ENCODE assay signal across 8 cellular contexts in genomic region chr16:67013823-67014640, GRCh38. TPM values are rescaled to one million over a fixed set of nuclear protein-coding genes. Genes with fewer than 3 reads are reported as not detected.
DNase-seq lines count a peak whose midpoint lies in the region; ATAC-seq, FAIRE-seq and TF ChIP-seq lines count a peak whose summit lies in the region.

No MANE protein-coding gene starts in this region.

- peak overlapping the region; percentile 51 for H2BK5ac ChIP-seq in mesenchymal stem cell (ENCODE audit: low read depth, low read length, poor library complexity, severe bottlenecking)

- H3K27ac Mint-ChIP-seq in activated CD8-positive, alpha-beta T cell treated with anti-CD3 and anti-CD28 coated beads, Interleukin-2, amount 10 ng/mL, durations not matched to agents 7 days and 5 days, result peak overlapping the region; percentile 96
- no peak overlapping the region for H3K27ac Mint-ChIP-seq in effector memory CD8-positive, alpha-beta T cell

- peak overlapping the region in 1 of 2 experiments; percentile 92 for H3K4ac ChIP-seq in mesenchymal stem cell (ENCODE audit: low read depth in 1 of 2, low read length in 2 of 2)

- no peaks in the 10 kb centered on the region for H3K4me1 ChIP-seq in A549
- peaks cover 14% of the 10 kb centered on the region for H3K4me1 ChIP-seq in mesenchymal stem cell (ENCODE audit: control insufficient read depth, insufficient read depth, low read depth, low read length)

- peak overlapping the region; percentile 70 for H3K9ac ChIP-seq in mesenchymal stem cell (ENCODE audit: low read length)

- ATAC-seq in A549, result peak; percentile 65 to 66
- ATAC-seq in GM18517 (IDR thresholded peaks at IDR 0.05; ENCODE audit: unreplicated experiment), result peak; percentile 50
- ATAC-seq in activated CD8-positive, alpha-beta T cell treated with anti-CD3 and anti-CD28 coated beads, Interleukin-2, amount 10 ng/mL, durations not matched to agents 7 days and 5 days, result peak; percentile 73
- peak; percentile 61 for ATAC-seq in effector memory CD8-positive, alpha-beta T cell (replicated peaks)

- H3K4me3 Mint-ChIP-seq in activated CD8-positive, alpha-beta T cell treated with anti-CD3 and anti-CD28 coated beads, Interleukin-2, amount 10 ng/mL, durations not matched to agents 7 days and 5 days, result peak overlapping the region; percentile 89
- peak overlapping the region; percentile 76 for H3K4me3 Mint-ChIP-seq in effector memory CD8-positive, alpha-beta T cell

- H2AK5ac ChIP-seq in mesenchymal stem cell (ENCODE audit: low read length, severe bottlenecking), result no peak overlapping the region

- peak overlapping the region in 1 of 2 experiments; percentile 97 for H3K14ac ChIP-seq in mesenchymal stem cell (ENCODE audit: low read length in 2 of 2)

- DNase-seq in A549 (ENCODE audit: low read depth in 1 of 2, low spot score in 1 of 2) (peak in 1 of 2 experiments; percentile 41), NCI-H1694 (lab: John Stamatoyannopoulos, UW) (peak; percentile 10), mesenchymal stem cell (peak; percentile 77), OCI-M2 (lab: John Stamatoyannopoulos, UW; ENCODE audit: unreplicated experiment) (no peak)
- DNase-seq in activated CD8-positive, alpha-beta T cell treated with anti-CD3 and anti-CD28 coated beads, Interleukin-2, amount 10 ng/mL, durations not matched to agents 7 days and 5 days, result peak; percentile 89
- DNase-seq in effector memory CD8-positive, alpha-beta T cell, result peak; percentile 50 to 56 (median 56)
- peak; percentile 56 for DNase-seq in stimulated activated CD8-positive, alpha-beta memory T cell treated with anti-CD3 and anti-CD28 coated beads, Interleukin-12 subunit alpha, Interleukin-12 subunit beta, amount 100 ng/mL, for 24 hours (ENCODE audit: extremely low read depth)

- H2BK120ac ChIP-seq in mesenchymal stem cell (ENCODE audit: low read depth, low read length), result peak overlapping the region; percentile 51

- H2BK15ac ChIP-seq in mesenchymal stem cell (ENCODE audit: low read depth, poor library complexity, severe bottlenecking), result peak overlapping the region; percentile 60

- peak in 1 of 2 experiments; percentile 10; a peak in 1 of 5 replicates for TF ChIP-seq RAD21 in A549 (conservative IDR thresholded peaks at IDR 0.05 in 1 of 2, IDR thresholded peaks at IDR 0.05 in 1 of 2)

- H3K27me3 ChIP-seq in mesenchymal stem cell (ENCODE audit: control insufficient read depth in 1 of 2, insufficient read depth in 1 of 2, low read length in 2 of 2), result peaks cover 12 to 16% of the 10 kb centered on the region in 2 experiments

- WGBS in A549 (ENCODE audit: missing lambda C conversion rate), result 31% methylated on average over 36 of the region's 70 CpGs
- WGBS in mesenchymal stem cell, result 4% methylated on average over 62 of the region's 70 CpGs

- H2BK12ac ChIP-seq in mesenchymal stem cell (ENCODE audit: low read length in 2 of 2), result peak overlapping the region; percentile 78 to 98

- no peak; the same call in 1 of the 3 replicates for TF ChIP-seq CTCF in A549 (IDR thresholded peaks at IDR 0.05)

- H3K23ac ChIP-seq in mesenchymal stem cell (ENCODE audit: low read length in 2 of 2), result peak overlapping the region in 1 of 2 experiments; percentile 99

- H3K18ac ChIP-seq in mesenchymal stem cell (ENCODE audit: low read depth in 1 of 2, low read length in 2 of 2), result peak overlapping the region; percentile 90 to 99

- CTCF ChIA-PET in A549 (lab: Yijun Ruan, JAX), result interaction anchor here (0.6 to 4.3 kb wide), 18 partner anchors 8 to 171 kb away, joined by 3 to 27 read pairs (median 4); partner anchors contain the start of genes CES3, FBXL8, NOL3 and TRADD
- CTCF ChIA-PET in activated CD8-positive, alpha-beta T cell treated with anti-CD3 and anti-CD28 coated beads, Interleukin-2, amount 10 ng/mL, durations not matched to agents 7 days and 5 days (lab: Charles Lee), result interaction anchor here (0.8 to 4.8 kb wide), 33 partner anchors 9 to 179 kb away, joined by 3 to 34 read pairs (median 5); partner anchors contain the start of genes B3GNT9, CBFB, CES3 and FBXL8

- H2AFZ ChIP-seq in mesenchymal stem cell (ENCODE audit: low read depth, low read length), result peak overlapping the region; percentile 74

- TF ChIP-seq EP300 in A549 (IDR thresholded peaks at IDR 0.05), result no peak

- H3K4me2 ChIP-seq in A549 (peak overlapping the region; percentile 86), mesenchymal stem cell (ENCODE audit: low read length, poor library complexity, severe bottlenecking) (peak overlapping the region; percentile 79)

- peaks cover 68% of the 10 kb centered on the region for H3K4me1 Mint-ChIP-seq in activated CD8-positive, alpha-beta T cell treated with anti-CD3 and anti-CD28 coated beads, Interleukin-2, amount 10 ng/mL, durations not matched to agents 7 days and 5 days (ENCODE audit: low read depth)
- H3K4me1 Mint-ChIP-seq in effector memory CD8-positive, alpha-beta T cell (ENCODE audit: low read depth in 2 of 2), result peaks cover 0 to 6% of the 10 kb centered on the region in 2 donors

- H3K9me3 ChIP-seq in A549, result no peaks in the 10 kb centered on the region
- H3K9me3 ChIP-seq in mesenchymal stem cell (ENCODE audit: control insufficient read depth, low read length), result no peaks in the 10 kb centered on the region

- POLR2A ChIA-PET in A549 (lab: Yijun Ruan, JAX), result no interaction called here
- POLR2A ChIA-PET in activated CD8-positive, alpha-beta T cell treated with anti-CD3 and anti-CD28 coated beads, Interleukin-2, amount 10 ng/mL, durations not matched to agents 7 days and 5 days (lab: Charles Lee), result interaction anchor here (0.5 to 2.1 kb wide), 18 partner anchors 8 to 213 kb away, joined by 3 to 15 read pairs (median 6); partner anchors contain the start of genes CES4A, FBXL8, TMEM208 and TRADD

- no peaks in the 10 kb centered on the region for H3K79me1 ChIP-seq in mesenchymal stem cell (replicated peaks; ENCODE audit: low read length, poor library complexity, severe bottlenecking)

- H3K4me3 ChIP-seq in A549, result peak overlapping the region; percentile 50
- peak overlapping the region; percentile 47 to 73 for H3K4me3 ChIP-seq in mesenchymal stem cell (ENCODE audit: insufficient read depth in 1 of 2, low read depth in 1 of 2, low read length in 2 of 2)

- H3K36me3 Mint-ChIP-seq in activated CD8-positive, alpha-beta T cell treated with anti-CD3 and anti-CD28 coated beads, Interleukin-2, amount 10 ng/mL, durations not matched to agents 7 days and 5 days (ENCODE audit: low read depth), result peaks cover 17% of the 10 kb centered on the region
- peaks cover 5% of the 10 kb centered on the region for H3K36me3 Mint-ChIP-seq in effector memory CD8-positive, alpha-beta T cell (ENCODE audit: insufficient read depth)

- H3K9me3 Mint-ChIP-seq in activated CD8-positive, alpha-beta T cell treated with anti-CD3 and anti-CD28 coated beads, Interleukin-2, amount 10 ng/mL, durations not matched to agents 7 days and 5 days (ENCODE audit: insufficient read depth), result no peaks in the 10 kb centered on the region
- no peaks in the 10 kb centered on the region for H3K9me3 Mint-ChIP-seq in effector memory CD8-positive, alpha-beta T cell

- no peak for FAIRE-seq in A549 (lab: Jason Lieb, UNC)

- TF ChIP-seq POLR2A in A549 (IDR thresholded peaks at IDR 0.05; ENCODE audit: low read length), result no peak

- H3K36me3 ChIP-seq in mesenchymal stem cell (ENCODE audit: control insufficient read depth in 1 of 2, insufficient read depth in 2 of 2, low read depth in 1 of 2, low read length in 2 of 2), result no peaks in the 10 kb centered on the region

- peak overlapping the region; percentile 93 for H4K91ac ChIP-seq in mesenchymal stem cell (ENCODE audit: low read length)

- peak overlapping the region; percentile 70 to 89 for H3K27ac ChIP-seq in A549
- no peak overlapping the region for H3K27ac ChIP-seq in mesenchymal stem cell (ENCODE audit: low read length, poor library complexity, severe bottlenecking)

- H4K8ac ChIP-seq in mesenchymal stem cell (ENCODE audit: low read length), result peak overlapping the region; percentile 98

- no peaks in the 10 kb centered on the region for H3K27me3 Mint-ChIP-seq in activated CD8-positive, alpha-beta T cell treated with anti-CD3 and anti-CD28 coated beads, Interleukin-2, amount 10 ng/mL, durations not matched to agents 7 days and 5 days (ENCODE audit: low read depth)
- H3K27me3 Mint-ChIP-seq in effector memory CD8-positive, alpha-beta T cell, result no peaks in the 10 kb centered on the region

RNA-seq across cellular contexts. Expression of gene CBFB, which starts 14.9 kb away (rescaled TPM):
- polyA plus RNA-seq in A549 (2011; rRNA removed), result 35.9 and 61.3 TPM in 2 replicates
- polyA plus RNA-seq in A549 (2012; cell fraction: cytosol; rRNA removed), result 19.1 and 22.6 TPM in 2 replicates
- 9.7 and 17.8 TPM in 2 replicates for polyA plus RNA-seq in A549 (2012; cell fraction: nucleus; rRNA removed)
- 26.0 to 29.3 TPM (median 27.7 TPM) in 3 replicates for polyA plus RNA-seq in A549 (2017; fragmentation: RNase III; extraction: RNeasy Plus Mini Kit Qiagen cat#74134 plus additional on column Dnase treatment)
- polyA minus RNA-seq in A549 (2011; rRNA and poly(A)+ RNA removed), result 24.8 and 32.0 TPM in 2 replicates
- 100 to 1,000 TPM; 235 to 241 TPM for total RNA-seq in activated CD8-positive, alpha-beta T cell treated with anti-CD3 and anti-CD28 coated beads, Interleukin-2, amount 10 ng/mL, durations not matched to agents 7 days and 5 days
- polyA plus RNA-seq in mesenchymal stem cell (2013, experiment 1 of 2), result 37.0 TPM
- 40.1 TPM for polyA plus RNA-seq in mesenchymal stem cell (2013, experiment 2 of 2)

RNA-seq across cellular contexts. Expression of gene CES4A, which starts 25.6 kb away (rescaled TPM):
- polyA plus RNA-seq in A549 (2011; rRNA removed) (3.5 and 4.4 TPM in 2 replicates), A549 (2017; fragmentation: RNase III; extraction: RNeasy Plus Mini Kit Qiagen cat#74134 plus additional on column Dnase treatment) (2.5 to 3.5 TPM (median 2.8 TPM) in 3 replicates)
- polyA plus RNA-seq in A549 (2012; cell fraction: cytosol; rRNA removed), result 2.0 and 2.9 TPM in 2 replicates
- 14.4 and 20.2 TPM in 2 replicates for polyA plus RNA-seq in A549 (2012; cell fraction: nucleus; rRNA removed)
- 3.6 TPM in 2 replicates for polyA minus RNA-seq in A549 (2011; rRNA and poly(A)+ RNA removed)
- 10 to 100 TPM; 10.5 to 12.0 TPM for total RNA-seq in activated CD8-positive, alpha-beta T cell treated with anti-CD3 and anti-CD28 coated beads, Interleukin-2, amount 10 ng/mL, durations not matched to agents 7 days and 5 days
- 4.4 TPM for polyA plus RNA-seq in mesenchymal stem cell (2013, experiment 1 of 2)
- 3.9 TPM for polyA plus RNA-seq in mesenchymal stem cell (2013, experiment 2 of 2)

RNA-seq across cellular contexts. Expression of gene CES3, which starts 53.0 kb away (rescaled TPM):
- 3.8 and 4.1 TPM in 2 replicates for polyA plus RNA-seq in A549 (2011; rRNA removed)
- polyA plus RNA-seq in A549 (2012; cell fraction: cytosol; rRNA removed), result 2.5 and 2.6 TPM in 2 replicates
- polyA plus RNA-seq in A549 (2012; cell fraction: nucleus; rRNA removed), result 21.4 TPM in 2 replicates
- polyA plus RNA-seq in A549 (2017; fragmentation: RNase III; extraction: RNeasy Plus Mini Kit Qiagen cat#74134 plus additional on column Dnase treatment), result 2.1 to 2.7 TPM (median 2.3 TPM) in 3 replicates
- polyA minus RNA-seq in A549 (2011; rRNA and poly(A)+ RNA removed), result 7.5 and 9.2 TPM in 2 replicates
- total RNA-seq in activated CD8-positive, alpha-beta T cell treated with anti-CD3 and anti-CD28 coated beads, Interleukin-2, amount 10 ng/mL, durations not matched to agents 7 days and 5 days, result 1 to 10 TPM; 2.4 to 4.3 TPM
- 0.07 TPM for polyA plus RNA-seq in mesenchymal stem cell (2013, experiment 1 of 2)
- polyA plus RNA-seq in mesenchymal stem cell (2013, experiment 2 of 2), result 0.01 TPM
